Comparison of ENCODE assay signal across 23 cellular contexts in the genomic region with DNA sequence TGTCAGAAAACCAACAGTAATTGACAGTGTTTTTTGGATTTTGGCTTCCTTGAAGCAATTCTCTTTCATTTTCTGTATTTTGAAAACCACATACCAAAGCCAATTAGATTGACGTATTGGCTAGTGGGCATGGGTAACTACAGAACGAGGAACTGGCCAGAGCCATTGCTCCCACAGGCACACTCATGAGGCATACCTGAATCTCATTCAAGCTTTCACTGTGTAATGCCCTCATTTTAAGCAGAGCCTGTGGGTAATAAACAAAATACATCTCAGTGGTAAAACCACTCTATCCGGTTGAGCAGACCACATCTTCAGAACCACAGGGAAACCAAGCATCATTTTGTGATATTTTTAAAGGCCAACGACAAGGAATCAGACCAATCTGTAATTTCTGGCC.
"Had no signal": no experiment of that assay in that cellular context is flagged by ENCODE, and none has a peak within 500 bp of the region (broad histone marks: within the 10 kb centered on the region; RNA-seq: fewer than 3 reads in every experiment).

No MANE protein-coding gene starts in this region.

- H3K4me3 Mint-ChIP-seq: activated CD4-positive, alpha-beta memory T cell treated with anti-CD3 and anti-CD28 coated beads, Interleukin-2, amount 10 ng/mL, durations not matched to agents 7 days and 5 days; activated CD4-positive, alpha-beta T cell treated with anti-CD3 and anti-CD28 coated beads for 36 hours; activated naive CD4-positive, alpha-beta T cell treated with anti-CD3 and anti-CD28 coated beads, Interleukin-2, amount 50 U/mL, for 24 hours; T-helper 1 cell treated with Interleukin-12 subunit alpha and Interleukin-12 subunit beta and Interleukin-4 antibody, amounts not matched to agents 30 μg/mL and 1 μg/mL, for 36 hours had no signal

- H3K4me3 ChIP-seq: body of pancreas, Peyer's patch, SJSA1 had no signal

- DNase-seq: activated CD4-positive, alpha-beta memory T cell treated with anti-CD3 and anti-CD28 coated beads, Interleukin-2, amount 10 ng/mL, durations not matched to agents 7 days and 5 days; activated CD4-positive, alpha-beta T cell treated with anti-CD3 and anti-CD28 coated beads for 36 hours; activated CD4-positive, alpha-beta T cell treated with anti-CD3 and anti-CD28 coated beads, Interleukin-2, amount 50 U/mL, for 1 hour; activated CD8-positive, alpha-beta memory T cell treated with anti-CD3 and anti-CD28 coated beads, Interleukin-2, amount 50 U/mL, for 48 hours; activated naive CD4-positive, alpha-beta T cell; activated T-cell treated with anti-CD3 and anti-CD28 coated beads, Interleukin-2, amount 50 U/mL, for 1 hour; aorta; body of pancreas; central memory CD4-positive, alpha-beta T cell; NCI-H1092 treated with DMSO at 0.1 percent for 48 hours; NCI-H1417 treated with DMSO at 0.1 percent for 48 hours; NCI-H1694; NCI-H2029; NCI-H345; NCI-H510A; NCI-H69; Peyer's patch; Right ventricle myocardium superior; SW 1271 had no signal

- H3K27ac Mint-ChIP-seq: activated CD4-positive, alpha-beta memory T cell treated with anti-CD3 and anti-CD28 coated beads, Interleukin-2, amount 10 ng/mL, durations not matched to agents 7 days and 5 days; activated CD4-positive, alpha-beta T cell treated with anti-CD3 and anti-CD28 coated beads for 36 hours; activated naive CD4-positive, alpha-beta T cell treated with anti-CD3 and anti-CD28 coated beads, Interleukin-2, amount 50 U/mL, for 24 hours; T-helper 1 cell treated with Interleukin-12 subunit alpha and Interleukin-12 subunit beta and Interleukin-4 antibody, amounts not matched to agents 30 μg/mL and 1 μg/mL, for 36 hours had no signal

- H3K36me3 Mint-ChIP-seq: activated naive CD4-positive, alpha-beta T cell treated with anti-CD3 and anti-CD28 coated beads, Interleukin-2, amount 50 U/mL, for 24 hours had no signal

- H3K4me1 Mint-ChIP-seq: activated CD4-positive, alpha-beta memory T cell treated with anti-CD3 and anti-CD28 coated beads, Interleukin-2, amount 10 ng/mL, durations not matched to agents 7 days and 5 days; activated CD4-positive, alpha-beta T cell treated with anti-CD3 and anti-CD28 coated beads for 36 hours; activated naive CD4-positive, alpha-beta T cell treated with anti-CD3 and anti-CD28 coated beads, Interleukin-2, amount 50 U/mL, for 24 hours had no signal

- ATAC-seq: activated CD4-positive, alpha-beta T cell treated with anti-CD3 and anti-CD28 coated beads for 36 hours; body of pancreas; SK-N-SH treated with all-trans-retinoic acid at 6 μM for 48 hours had no signal

- H3K27me3 Mint-ChIP-seq: activated CD4-positive, alpha-beta memory T cell treated with anti-CD3 and anti-CD28 coated beads, Interleukin-2, amount 10 ng/mL, durations not matched to agents 7 days and 5 days; activated naive CD4-positive, alpha-beta T cell treated with anti-CD3 and anti-CD28 coated beads, Interleukin-2, amount 50 U/mL, for 24 hours had no signal
